In genomic region chr7:87759511-87759910, GRCh38 we compare ENCODE assay signal across 35 cellular contexts.
"Had no signal": no experiment of that assay in that cellular context is flagged by ENCODE, and none has a peak within 500 bp of the region (broad histone marks: within the 10 kb centered on the region; RNA-seq: fewer than 3 reads in every experiment).

No MANE protein-coding gene starts in this region.

- H3K36me3 ChIP-seq: MG63 had no signal

- H3K4me3 ChIP-seq: MG63 had no signal

- H3K27me3 ChIP-seq: MG63 had no signal

- H3K9ac ChIP-seq: KMS-11 had no signal

- H3K27ac ChIP-seq: KMS-11 had no signal

- DNase-seq: Karpas-422, Kasumi-1, KBM-7, KG1, MG63, MV-4-11, NCI-H1048, NCI-H1092, NCI-H1092 treated with DMSO at 0.1 percent for 48 hours, NCI-H1105, NCI-H1105 treated with DMSO at 0.1 percent for 48 hours, NCI-H1417, NCI-H1417 treated with DMSO at 0.1 percent for 48 hours, NCI-H1436, NCI-H1436 treated with DMSO at 0.1 percent for 48 hours, NCI-H146, NCI-H1694, NCI-H1694 treated with DMSO at 0.1 percent for 48 hours, NCI-H187, NCI-H187 treated with DMSO at 0.1 percent for 48 hours, NCI-H1930, NCI-H2029, NCI-H2029 treated with DMSO at 0.1 percent for 48 hours, NCI-H2081, NCI-H2081 treated with DMSO at 0.1 percent for 48 hours, NCI-H2107, NCI-H2171, NCI-H2171 treated with DMSO at 0.1 percent for 48 hours, NCI-H2227 treated with DMSO at 0.1 percent for 48 hours, NCI-H226, NCI-H345, NCI-H446, NCI-H446 treated with DMSO at 0.1 percent for 48 hours, NCI-H510A had no signal

- H3K4me2 ChIP-seq: KMS-11 had no signal

- H3K9me3 ChIP-seq: MG63 had no signal
